29 cellular contexts compared by ENCODE assay signal in the genomic region with DNA sequence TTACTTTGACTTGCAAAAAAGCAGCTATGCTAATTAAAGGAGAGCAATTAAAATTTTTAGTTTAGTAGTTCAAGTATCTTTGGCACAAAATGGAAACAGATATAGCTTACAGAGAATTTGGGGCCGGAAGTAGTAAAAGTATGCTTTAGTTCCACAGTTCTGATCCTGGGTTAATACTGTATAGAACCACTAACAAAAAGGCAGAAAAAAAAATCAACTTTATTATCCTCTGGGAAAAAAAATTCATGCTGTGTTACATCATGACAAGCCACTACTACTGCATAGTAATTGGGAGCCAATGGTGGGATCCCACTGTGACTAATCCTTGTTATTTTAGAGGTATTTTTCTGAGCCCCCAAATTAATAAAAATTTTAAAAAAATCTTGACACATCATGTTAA.
"Had no signal": no experiment of that assay in that cellular context is flagged by ENCODE, and none has a peak within 500 bp of the region (broad histone marks: within the 10 kb centered on the region; RNA-seq: fewer than 3 reads in every experiment).

No MANE protein-coding gene starts in this region.

- H3K9me3 ChIP-seq: adrenal gland, ascending aorta, body of pancreas, breast epithelium had no signal

- DNase-seq: activated effector memory CD4-positive, alpha-beta T cell treated with anti-CD3 and anti-CD28 coated beads, Interleukin-2, amount 50 U/mL, for 16 hours; activated effector memory CD4-positive, alpha-beta T cell treated with Interleukin-2 at 50 U/mL for 16 hours; activated gamma-delta T cell; activated gamma-delta T cell treated with Interleukin-2 at 50 U/mL for 16 hours; activated naive CD4-positive, alpha-beta T cell; activated naive CD4-positive, alpha-beta T cell treated with anti-CD3 and anti-CD28 coated beads for 36 hours; activated naive CD4-positive, alpha-beta T cell treated with anti-CD3 and anti-CD28 coated beads, Interleukin-2, amount 10 ng/mL, durations not matched to agents 7 days and 5 days; activated naive CD4-positive, alpha-beta T cell treated with anti-CD3 and anti-CD28 coated beads, Interleukin-2, amount 50 U/mL, for 16 hours; activated naive CD4-positive, alpha-beta T cell treated with Interleukin-2 at 50 U/mL for 16 hours; activated naive CD8-positive, alpha-beta T cell treated with anti-CD3 and anti-CD28 coated beads for 36 hours; activated naive CD8-positive, alpha-beta T cell treated with anti-CD3 and anti-CD28 coated beads, Interleukin-2, amount 10 ng/mL, durations not matched to agents 7 days and 5 days; activated naive CD8-positive, alpha-beta T cell treated with anti-CD3 and anti-CD28 coated beads, Interleukin-2, amount 50 U/mL, for 24 hours; activated T-cell treated with anti-CD3 and anti-CD28 coated beads, Interleukin-2, amount 50 U/mL, for 24 hours; activated T-cell treated with anti-CD3 and anti-CD28 coated beads, Interleukin-2, amount 50 U/mL, for 4 hours; activated T-cell treated with anti-CD3 and anti-CD28 coated beads, Interleukin-2, amount 50 U/mL, for 48 hours; activated T-cell treated with anti-CD3 and anti-CD28 coated beads, Interleukin-2, amount 50 U/mL, for 72 hours; adrenal gland; amniotic stem cell; amygdala; anterior cingulate cortex; aorta; body of pancreas; brain microvascular endothelial cell; caudate nucleus; central memory CD4-positive, alpha-beta T cell; cerebellar nuclear complex had no signal

- H3K36me3 ChIP-seq: adrenal gland, ascending aorta, brain microvascular endothelial cell, breast epithelium, cardiac muscle cell had no signal

- H3K27ac ChIP-seq: adrenal gland, ascending aorta, body of pancreas, brain microvascular endothelial cell, breast epithelium, cardiac muscle cell had no signal

- H3K4me3 ChIP-seq: adrenal gland, ascending aorta, body of pancreas, breast epithelium, cardiac muscle cell had no signal
